21 cellular contexts compared by ENCODE assay signal in the genomic region with DNA sequence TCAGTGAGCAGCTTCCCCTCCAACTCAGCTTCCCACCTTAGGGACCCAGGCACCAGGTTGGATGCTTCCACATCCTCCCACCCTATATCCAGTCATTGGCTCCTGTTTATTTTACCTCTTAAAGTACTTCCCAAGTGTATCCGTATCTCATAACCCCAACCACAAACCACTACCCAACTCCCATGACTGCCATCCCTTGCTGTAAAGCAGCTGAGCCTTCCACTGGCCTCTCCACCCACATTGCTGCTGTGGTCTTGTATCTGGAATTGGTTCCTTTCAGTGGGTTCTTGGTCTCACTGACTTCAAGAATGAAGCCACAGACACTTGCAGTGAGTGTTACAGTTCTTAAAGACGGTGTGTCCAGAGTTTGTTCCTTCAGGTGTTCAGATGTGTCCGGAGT.
"Had no signal": no experiment of that assay in that cellular context is flagged by ENCODE, and none has a peak within 500 bp of the region (broad histone marks: within the 10 kb centered on the region; RNA-seq: fewer than 3 reads in every experiment).

No MANE protein-coding gene starts in this region.

- H3K27ac Mint-ChIP-seq: endodermal cell; mesothelial cell of epicardium; naive thymus-derived CD4-positive, alpha-beta T cell; nephron; neural progenitor cell; progenitor cell of endocrine pancreas; stimulated activated memory B cell treated with anti-CD40 and anti-IgM and Interleukin-4, amounts not matched to agents 10 μg/mL and 1 μg/mL and 100 μg/mL, for 72 hours; type B pancreatic cell had no signal

- H3K9me3 Mint-ChIP-seq: stimulated activated memory B cell treated with anti-CD40 and anti-IgM and Interleukin-4, amounts not matched to agents 10 μg/mL and 1 μg/mL and 100 μg/mL, for 72 hours had no signal

- DNase-seq: effector CD8-positive, alpha-beta T cell; endodermal cell; foreskin fibroblast; gastrocnemius medialis; heart left ventricle; left cardiac atrium; left lung; mesenchymal stem cell; mucosa of descending colon; naive thymus-derived CD4-positive, alpha-beta T cell; stimulated activated CD4-positive, alpha-beta T cell treated with anti-CD3 and anti-CD28 coated beads, Interleukin-4, amount 100 ng/mL, for 4 hours; stimulated activated naive CD8-positive, alpha-beta T cell treated with anti-CD3 and anti-CD28 coated beads, Interleukin-15, Interleukin-2, amounts not matched to agents 100 U/mL and 50 U/mL, for 24 hours; substantia nigra; testis; tibial artery had no signal

- H3K36me3 Mint-ChIP-seq: mesothelial cell of epicardium; neural progenitor cell; stimulated activated memory B cell treated with anti-CD40 and anti-IgM and Interleukin-4, amounts not matched to agents 10 μg/mL and 1 μg/mL and 100 μg/mL, for 72 hours; type B pancreatic cell had no signal

- H3K4me3 Mint-ChIP-seq: endodermal cell; mesothelial cell of epicardium; naive thymus-derived CD4-positive, alpha-beta T cell; nephron; neural progenitor cell; stimulated activated memory B cell treated with anti-CD40 and anti-IgM and Interleukin-4, amounts not matched to agents 10 μg/mL and 1 μg/mL and 100 μg/mL, for 72 hours; type B pancreatic cell had no signal

- H3K4me1 Mint-ChIP-seq: endodermal cell, mesothelial cell of epicardium, nephron had no signal
